In genomic region chr12:57611116-57611809, GRCh38 we compare ENCODE assay signal across 8 cellular contexts. TPM values are rescaled to one million over a fixed set of nuclear protein-coding genes. Genes with fewer than 3 reads are reported as not detected.
A peak's percentile ranks its signal among the peaks of the same experiment; 100 is the strongest.
DNase-seq lines count a peak whose midpoint lies in the region; ATAC-seq, FAIRE-seq and TF ChIP-seq lines count a peak whose summit lies in the region.

Gene ARHGEF25 (plus strand): TSS chr12:57611435. CDS start chr12:57611895, 460 bp downstream.

- FAIRE-seq in pancreas (lab: Jason Lieb, UNC), result no peak

- H3K4me1 Mint-ChIP-seq in activated naive CD8-positive, alpha-beta T cell treated with anti-CD3 and anti-CD28 coated beads, Interleukin-2, amount 50 U/mL, for 24 hours, result peaks cover 9% of the 10 kb centered on the region

- no peak within 1 kb of the TSS for H2AFZ ChIP-seq in PC-9

- no peak within 1 kb of the TSS for H3K27ac Mint-ChIP-seq in activated naive CD8-positive, alpha-beta T cell treated with anti-CD3 and anti-CD28 coated beads, Interleukin-2, amount 50 U/mL, for 24 hours

- peak; percentile 36 for ATAC-seq in HG02870 (IDR thresholded peaks at IDR 0.05; ENCODE audit: unreplicated experiment)
- ATAC-seq in activated naive CD8-positive, alpha-beta T cell treated with anti-CD3 and anti-CD28 coated beads, Interleukin-2, amount 50 U/mL, for 24 hours, result peak; percentile 79
- peak; percentile 86 to 95 (median 88) for ATAC-seq in pancreas
- ATAC-seq in HG03354 (IDR thresholded peaks at IDR 0.05; ENCODE audit: poor library complexity, severe bottlenecking, unreplicated experiment), result no peak
- ATAC-seq in GM19328 (IDR thresholded peaks at IDR 0.05; ENCODE audit: unreplicated experiment), result no peak

- H3K4me2 ChIP-seq in PC-9, result no peak within 1 kb of the TSS

- H3K79me2 ChIP-seq in PC-9 (ENCODE audit: low read depth), result no peaks in the 10 kb centered on the region

- TF ChIP-seq CTCF in PC-9 (conservative IDR thresholded peaks at IDR 0.05) (no peak), pancreas (IDR thresholded peaks at IDR 0.05) (no peak)

- POLR2A ChIA-PET in PC-9 (lab: Charles Lee; ENCODE audit: unreplicated experiment), result interaction anchor here (0.6 kb wide), 1 partner anchor 26 kb away, joined by 7 read pairs; no protein-coding TSS in a partner anchor

- DNase-seq in GM03348 (ENCODE audit: low spot score) (peak; percentile 95), PC-9 (peak in 1 of 2 experiments; percentile 31), cardiac septum (ENCODE audit: low spot score) (peak; percentile 86), pancreas (peak; percentile 55 to 85 (median 67))
- peak; percentile 72 for DNase-seq in activated naive CD8-positive, alpha-beta T cell treated with anti-CD3 and anti-CD28 coated beads, Interleukin-2, amount 50 U/mL, for 24 hours

- CTCF ChIA-PET in PC-9 (lab: Charles Lee), result no interaction called here

- H4K20me1 ChIP-seq in PC-9 (ENCODE audit: insufficient read depth), result no peaks in the 10 kb centered on the region

- H3K36me3 Mint-ChIP-seq in activated naive CD8-positive, alpha-beta T cell treated with anti-CD3 and anti-CD28 coated beads, Interleukin-2, amount 50 U/mL, for 24 hours (ENCODE audit: low read depth), result no peaks in the 10 kb centered on the region

- no peak within 1 kb of the TSS for H3K4me3 ChIP-seq in PC-9
- peak within 1 kb of the TSS; percentile 45 to 87 (median 64) for H3K4me3 ChIP-seq in pancreas

- no peaks in the 10 kb centered on the region for H3K36me3 ChIP-seq in PC-9 (ENCODE audit: low read depth)
- no peaks in the 10 kb centered on the region for H3K36me3 ChIP-seq in pancreas

- H3K4me3 Mint-ChIP-seq in activated naive CD8-positive, alpha-beta T cell treated with anti-CD3 and anti-CD28 coated beads, Interleukin-2, amount 50 U/mL, for 24 hours, result peak within 1 kb of the TSS; percentile 56

- no peaks in the 10 kb centered on the region for H3F3A ChIP-seq in PC-9 (ENCODE audit: insufficient read depth, low read depth)

- H3K27ac ChIP-seq in PC-9 (no peak within 1 kb of the TSS), pancreas (no peak within 1 kb of the TSS)

- H3K4me1 ChIP-seq in PC-9 (replicated peaks; ENCODE audit: insufficient read depth) (no peaks in the 10 kb centered on the region), pancreas (no peaks in the 10 kb centered on the region)

- no peaks in the 10 kb centered on the region for H3K9me2 ChIP-seq in PC-9 (ENCODE audit: insufficient read depth)

- H3K27me3 Mint-ChIP-seq in activated naive CD8-positive, alpha-beta T cell treated with anti-CD3 and anti-CD28 coated beads, Interleukin-2, amount 50 U/mL, for 24 hours, result peaks cover 17% of the 10 kb centered on the region

- H3K27me3 ChIP-seq in PC-9 (ENCODE audit: insufficient read depth, low read depth) (peaks cover 70% of the 10 kb centered on the region), pancreas (no peaks in the 10 kb centered on the region)

- intact Hi-C loops in PC-9 (cut with micrococcal nuclease; ENCODE audit: unreplicated experiment), result no loop called here
- intact Hi-C loops in cardiac septum (cut with DNase I), result no loop called here
- intact Hi-C loops in pancreas (cut with DNase I), result no loop called here

- no TSS peak for BruUV-seq in PC-9 (replicated peaks; lab: Mats Ljungman, UMichigan)

- H3K9me3 ChIP-seq in PC-9 (ENCODE audit: insufficient read depth, low read depth) (no peaks in the 10 kb centered on the region), pancreas (no peaks in the 10 kb centered on the region)

- H3K9me3 Mint-ChIP-seq in activated naive CD8-positive, alpha-beta T cell treated with anti-CD3 and anti-CD28 coated beads, Interleukin-2, amount 50 U/mL, for 24 hours, result no peaks in the 10 kb centered on the region

- 0 to 1% methylated on average over 21 to 50 of the region's 50 CpGs for WGBS in pancreas, 2 donors

RNA-seq across cellular contexts. Expression of gene ARHGEF25, which starts in this region (rescaled TPM):
- total RNA-seq in PC-9 (2021), result 12.9 and 18.8 TPM in 2 replicates
- total RNA-seq in cardiac septum, result 15.0 TPM
- 1 to 10 TPM; 1.8 to 7.0 (median 3.3) TPM for total RNA-seq in pancreas
- polyA plus RNA-seq in pancreas, result 10 to 100 TPM; 16.5 to 22.1 TPM

Comparison
In these comparisons a context has a peak if more than half of its experiments do, and no peak if none do; other contexts are left out.
1. ATAC-seq: peak in HG02870 (single experiment), activated naive CD8-positive, alpha-beta T cell treated with anti-CD3 and anti-CD28 coated beads, Interleukin-2, amount 50 U/mL, for 24 hours (single experiment) and pancreas (4 of 4); none in HG03354 (single experiment) and GM19328 (single experiment).